15 cellular contexts compared by ENCODE assay signal in genomic region chr3:17544632-17545031, GRCh38.
DNase-seq lines count a peak whose midpoint lies in the region; ATAC-seq and TF ChIP-seq lines count a peak whose summit lies in the region.
"Had no signal": no experiment of that assay in that cellular context is flagged by ENCODE, and none has a peak within 500 bp of the region (broad histone marks: within the 10 kb centered on the region; RNA-seq: fewer than 3 reads in every experiment).

No MANE protein-coding gene starts in this region.

- DNase-seq in AG10803 (ENCODE audit: low read depth) (peak; percentile 15), HCEC 1CT (peak; percentile 18), adipocyte (ENCODE audit: low read depth) (peak; percentile 30), iris pigment epithelial cell (ENCODE audit: low read depth) (peak; percentile 8)
- DNase-seq: activated CD8-positive, alpha-beta T cell treated with anti-CD3 and anti-CD28 coated beads, Interleukin-2, amount 10 ng/mL, durations not matched to agents 7 days and 5 days; activated effector memory CD4-positive, alpha-beta T cell treated with anti-CD3 and anti-CD28 coated beads, Interleukin-2, amount 50 U/mL, for 16 hours; CD4-positive, alpha-beta memory T cell; head of caudate nucleus; NCI-H187 had no signal

- H3K9ac ChIP-seq in adipocyte (ENCODE audit: low read length) = no peak overlapping the region

- H3K9me3 ChIP-seq in adipocyte (ENCODE audit: control insufficient read depth, low read length) = no peaks in the 10 kb centered on the region
- H3K9me3 ChIP-seq: SJSA1, tibial nerve had no signal

- no peaks in the 10 kb centered on the region for H3K27me3 ChIP-seq in adipocyte (replicated peaks; ENCODE audit: control insufficient read depth, insufficient read depth, low read length)
- H3K27me3 ChIP-seq: SJSA1, tibial nerve had no signal

- peak; percentile 48 for TF ChIP-seq CTCF in AG10803 (conservative IDR thresholded peaks at IDR 0.05; ENCODE audit: low read length)

- H3K4me1 ChIP-seq in adipocyte (ENCODE audit: control insufficient read depth, insufficient read depth, low read length) = no peaks in the 10 kb centered on the region
- H3K4me1 ChIP-seq: SJSA1, tibial nerve had no signal

- ATAC-seq in GM18909 (IDR thresholded peaks at IDR 0.05; ENCODE audit: poor library complexity, unreplicated experiment) (no peak), HG02798 (IDR thresholded peaks at IDR 0.05; ENCODE audit: poor library complexity, unreplicated experiment) (no peak), HG03095 (IDR thresholded peaks at IDR 0.05; ENCODE audit: unreplicated experiment) (no peak), HG02852 (IDR thresholded peaks at IDR 0.05; ENCODE audit: unreplicated experiment) (no peak)
- ATAC-seq: activated CD8-positive, alpha-beta T cell treated with anti-CD3 and anti-CD28 coated beads, Interleukin-2, amount 10 ng/mL, durations not matched to agents 7 days and 5 days had no signal

- no peak overlapping the region for H3K4me3 ChIP-seq in AG10803 (ENCODE audit: low read length)
- H3K4me3 ChIP-seq in adipocyte (ENCODE audit: low read length) = no peak overlapping the region
- H3K4me3 ChIP-seq: SJSA1, tibial nerve had no signal

- H3K36me3 ChIP-seq in adipocyte (ENCODE audit: control insufficient read depth, insufficient read depth, low read length, severe bottlenecking) = no peaks in the 10 kb centered on the region
- H3K36me3 ChIP-seq: SJSA1 had no signal
